In the genomic region with DNA sequence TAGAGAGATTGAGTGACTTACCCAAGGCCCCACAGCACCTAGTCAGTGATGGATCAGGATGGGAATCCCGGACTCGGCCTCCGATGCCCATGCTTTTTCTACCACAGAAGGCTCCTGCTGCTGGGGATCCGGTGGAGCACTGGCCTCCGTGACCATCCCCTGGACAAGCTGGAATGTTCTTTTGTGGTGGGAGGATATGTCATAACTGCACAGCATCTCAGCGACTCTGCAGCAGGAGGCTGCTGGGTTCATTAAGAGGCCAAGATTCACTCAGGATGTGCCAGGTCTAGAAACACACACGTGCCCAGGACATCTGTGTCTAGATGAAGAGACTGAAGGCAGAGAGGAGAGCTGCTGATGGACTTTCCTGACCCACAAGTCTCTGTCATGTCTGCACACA, we compare ENCODE assay signal across 18 cellular contexts. TPM values are rescaled to one million over a fixed set of nuclear protein-coding genes. Genes with fewer than 3 reads are reported as not detected.
DNase-seq lines count a peak whose midpoint lies in the region; ATAC-seq and TF ChIP-seq lines count a peak whose summit lies in the region.
"Had no signal": no experiment of that assay in that cellular context is flagged by ENCODE, and none has a peak within 500 bp of the region (broad histone marks: within the 10 kb centered on the region; RNA-seq: fewer than 3 reads in every experiment).

No MANE protein-coding gene starts in this region.

- peaks cover 9% of the 10 kb centered on the region for H3K9me3 ChIP-seq in BLaER1

- no peaks in the 10 kb centered on the region for H4K20me1 ChIP-seq in BLaER1

- H3K27me3 Mint-ChIP-seq in neural crest cell (ENCODE audit: low read depth): peaks cover 3% of the 10 kb centered on the region

- H3K9ac ChIP-seq in BLaER1: no peak overlapping the region
- H3K9ac ChIP-seq: GM23248 had no signal

- H3K36me3 ChIP-seq in BLaER1: no peaks in the 10 kb centered on the region

- no peak overlapping the region for H3K4me3 Mint-ChIP-seq in neural crest cell
- H3K4me3 Mint-ChIP-seq: B cell; CD4-positive, alpha-beta memory T cell; H9 had no signal

- DNase-seq in amniotic epithelial cell (ENCODE audit: low read depth): peak; percentile 18
- no peak for DNase-seq in neural crest cell (ENCODE audit: low read depth, low spot score)
- DNase-seq: C1 segment of cervical spinal cord; Calu3; CD4-positive, alpha-beta memory T cell; COR-L47; DMS53; DMS79 treated with DMSO at 0.1 percent for 48 hours; GF-D8; GM23248; H9 had no signal

- H3K36me3 Mint-ChIP-seq in neural crest cell (ENCODE audit: low read depth): no peaks in the 10 kb centered on the region

- H3K4me2 ChIP-seq in BLaER1: peak overlapping the region; percentile 55

- peaks cover 16% of the 10 kb centered on the region; the same call in 1 of the 2 replicates for H3K27me3 ChIP-seq in BLaER1

- peaks cover 47% of the 10 kb centered on the region for H3K4me1 Mint-ChIP-seq in neural crest cell
- H3K4me1 Mint-ChIP-seq: B cell had no signal

- peaks cover 3% of the 10 kb centered on the region for H3K9me3 Mint-ChIP-seq in neural crest cell

- H3K27ac ChIP-seq in BLaER1: no peak overlapping the region
- H3K27ac ChIP-seq: 22Rv1, GM23248 had no signal

- no peak for ATAC-seq in GM21529 (IDR thresholded peaks at IDR 0.05; ENCODE audit: unreplicated experiment)
- ATAC-seq in HG03378 (IDR thresholded peaks at IDR 0.05; ENCODE audit: unreplicated experiment): no peak
- ATAC-seq in HG02798 (IDR thresholded peaks at IDR 0.05; ENCODE audit: poor library complexity, unreplicated experiment): no peak
- ATAC-seq: HCT116 had no signal

- no peak for TF ChIP-seq CTCF in neural crest cell (conservative IDR thresholded peaks at IDR 0.05)

- H3K27ac Mint-ChIP-seq in neural crest cell (ENCODE audit: unreplicated experiment): peak overlapping the region; percentile 16
- H3K27ac Mint-ChIP-seq: B cell; CD4-positive, alpha-beta memory T cell; H9 had no signal

- H3K4me3 ChIP-seq in BLaER1: no peak overlapping the region
- H3K4me3 ChIP-seq: GM23248 had no signal

- peaks cover 33% of the 10 kb centered on the region for H3K4me1 ChIP-seq in BLaER1

RNA-seq across cellular contexts. Expression of a gene that starts 34.7 kb away (rescaled TPM):
- total RNA-seq in neural crest cell: 322 and 334 TPM in 2 replicates

RNA-seq across cellular contexts. Expression of a gene that starts 45.7 kb away (rescaled TPM):
- total RNA-seq in neural crest cell: 248 and 256 TPM in 2 replicates
